ENCODE assay signal across 8 cellular contexts in genomic region chr6:28943557-28944411, GRCh38. TPM values are rescaled to one million over a fixed set of nuclear protein-coding genes. Genes with fewer than 3 reads are reported as not detected.
DNase-seq lines count a peak whose midpoint lies in the region; ATAC-seq, FAIRE-seq and TF ChIP-seq lines count a peak whose summit lies in the region.

No MANE protein-coding gene starts in this region.

- ATAC-seq in HG02870 (IDR thresholded peaks at IDR 0.05; ENCODE audit: unreplicated experiment) (no peak), HG02623 (IDR thresholded peaks at IDR 0.05; ENCODE audit: unreplicated experiment) (no peak)

- H3K27ac ChIP-seq in skin epidermis: peak overlapping the region in 18 of 21 experiments; percentile 1 to 79 (median 57)

- FAIRE-seq in bronchial epithelial cell (lab: Jason Lieb, UNC): no peak

- H3K9me3 Mint-ChIP-seq in immature natural killer cell: no peaks in the 10 kb centered on the region

- DNase-seq in GM06990 (ENCODE audit: extremely low read depth, insufficient read length): peak; percentile 75
- DNase-seq in NCI-H146 treated with DMSO at 0.1 percent for 48 hours (lab: John Stamatoyannopoulos, UW; ENCODE audit: unreplicated experiment): peak; percentile 56
- DNase-seq in UCSD-AML1 (lab: John Stamatoyannopoulos, UW; ENCODE audit: unreplicated experiment): peak; percentile 89
- DNase-seq in bronchial epithelial cell (ENCODE audit: low read depth): peak; percentile 57
- DNase-seq in immature natural killer cell: peak; percentile 51 to 67 (median 60)

- TF ChIP-seq CTCF in GM06990 (IDR thresholded peaks at IDR 0.05; ENCODE audit: insufficient read depth, low read length, poor library complexity, severe bottlenecking): no peak
- no peak for TF ChIP-seq CTCF in bronchial epithelial cell (IDR thresholded peaks at IDR 0.05; ENCODE audit: insufficient read depth, low read length, severe bottlenecking)

- H3K4me1 Mint-ChIP-seq in immature natural killer cell: peaks cover 48 to 53% of the 10 kb centered on the region in 2 donors

- peak overlapping the region; percentile 84 to 91 (median 90) for H3K27ac Mint-ChIP-seq in immature natural killer cell

- H3K27me3 Mint-ChIP-seq in immature natural killer cell (ENCODE audit: low read depth in 3 of 3): peaks cover 27 to 48% (median 43%) of the 10 kb centered on the region in 3 donors

- no peaks in the 10 kb centered on the region for H3K36me3 ChIP-seq in GM06990 (ENCODE audit: control insufficient read depth, insufficient read depth, low read length)
- no peaks in the 10 kb centered on the region for H3K36me3 ChIP-seq in bronchial epithelial cell (ENCODE audit: control insufficient read depth, insufficient read depth, low read length)

- H3K27me3 ChIP-seq in GM06990 (replicated peaks; ENCODE audit: control insufficient read depth, insufficient read depth, low read length): no peaks in the 10 kb centered on the region
- H3K27me3 ChIP-seq in bronchial epithelial cell (ENCODE audit: control insufficient read depth, insufficient read depth, low read length): no peaks in the 10 kb centered on the region

- peak overlapping the region; percentile 85 to 96 (median 89) for H3K4me3 Mint-ChIP-seq in immature natural killer cell

- H3K36me3 Mint-ChIP-seq in immature natural killer cell: no peaks in the 10 kb centered on the region

- H3K4me3 ChIP-seq in GM06990 (replicated peaks; ENCODE audit: low read depth, low read length) (peak overlapping the region; percentile 65), bronchial epithelial cell (ENCODE audit: low read depth, low read length) (peak overlapping the region; percentile 48), skin epidermis (peak overlapping the region; percentile 23 to 50 (median 34))

RNA-seq across cellular contexts. Expression of gene TRIM27, which starts 20.0 kb away (rescaled TPM):
- 27.0 and 39.0 TPM in 2 replicates for total RNA-seq in bronchial epithelial cell
- polyA plus RNA-seq in immature natural killer cell: 10 to 100 TPM; 30.2 to 51.1 (median 43.0) TPM
